In genomic region chr12:8948711-8949524, GRCh38 we compare ENCODE assay signal across 8 cellular contexts. TPM values are rescaled to one million over a fixed set of nuclear protein-coding genes. Genes with fewer than 3 reads are reported as not detected.
DNase-seq lines count a peak whose midpoint lies in the region; ATAC-seq and TF ChIP-seq lines count a peak whose summit lies in the region.

No MANE protein-coding gene starts in this region.

- H3K9ac ChIP-seq in Karpas-422 (ENCODE audit: low read length) (peak overlapping the region; percentile 95), neural cell (ENCODE audit: low read length) (peak overlapping the region; percentile 82)

- H3K4me1 ChIP-seq in GM23338 (ENCODE audit: insufficient read depth) (peaks cover 12% of the 10 kb centered on the region; the same call in 1 of the 2 replicates), Karpas-422 (ENCODE audit: low read length) (peaks cover 27% of the 10 kb centered on the region)

- intact Hi-C loops in activated CD4-positive, alpha-beta T cell treated with anti-CD3 and anti-CD28 coated beads for 36 hours (cut with DNase I, micrococcal nuclease), result loop anchor here (1.0 to 10.0 kb wide), 5 partner anchors 34 to 704 kb away; partner anchors contain the start of genes PHC1 (in 1 of the 2) and RIMKLB (in 1 of the 2)

- POLR2A ChIA-PET in activated CD4-positive, alpha-beta T cell treated with anti-CD3 and anti-CD28 coated beads for 36 hours (lab: Charles Lee), result interaction anchor here (0.9 to 1.4 kb wide), 5 partner anchors 78 to 251 kb away, joined by 3 to 7 read pairs (median 4); partner anchors contain the start of gene RIMKLB
- POLR2A ChIA-PET in WTC11 (lab: Charles Lee), result interaction anchor here (1.2 to 2.6 kb wide), 3 partner anchors 31 to 83 kb away, joined by 5 to 16 read pairs (median 6); partner anchors contain the start of gene PHC1

- H4K20me1 ChIP-seq in GM23338 (replicated peaks; ENCODE audit: insufficient read depth) (peaks cover 31% of the 10 kb centered on the region), Karpas-422 (ENCODE audit: insufficient read depth, low read depth, low read length) (peaks cover 39% of the 10 kb centered on the region), neural cell (ENCODE audit: insufficient read depth) (no peaks in the 10 kb centered on the region)

- H3K4me2 ChIP-seq in GM23338 (peak overlapping the region; percentile 95), Karpas-422 (ENCODE audit: low read depth, low read length, poor library complexity, severe bottlenecking) (peak overlapping the region; percentile 85), neural cell (ENCODE audit: low read length) (peak overlapping the region; percentile 94)

- H3K36me3 ChIP-seq in GM23338 (ENCODE audit: insufficient read depth), result peaks cover 31% of the 10 kb centered on the region; the same call in 1 of the 2 replicates
- peaks cover 46% of the 10 kb centered on the region for H3K36me3 ChIP-seq in Karpas-422 (ENCODE audit: insufficient read depth, low read length)
- no peaks in the 10 kb centered on the region for H3K36me3 ChIP-seq in neural cell (ENCODE audit: insufficient read depth, low read length)

- CTCF ChIA-PET in activated CD4-positive, alpha-beta T cell treated with anti-CD3 and anti-CD28 coated beads for 36 hours (lab: Charles Lee), result interaction anchor here (0.6 to 10.4 kb wide), 21 partner anchors 9 to 300 kb away, joined by 3 to 117 read pairs (median 4); no protein-coding TSS in a partner anchor
- CTCF ChIA-PET in WTC11 (lab: Charles Lee), result interaction anchor here (0.6 to 3.0 kb wide), 25 partner anchors 9 to 723 kb away, joined by 3 to 38 read pairs (median 4); partner anchors contain the start of gene PHC1

- peaks cover 43% of the 10 kb centered on the region for H3K79me2 ChIP-seq in GM23338 (replicated peaks; ENCODE audit: insufficient read depth)
- peaks cover 76% of the 10 kb centered on the region for H3K79me2 ChIP-seq in Karpas-422 (ENCODE audit: low read length)
- H3K79me2 ChIP-seq in neural cell (replicated peaks; ENCODE audit: insufficient read depth, low read length), result peaks cover 40% of the 10 kb centered on the region

- TF ChIP-seq RAD21 in neural cell (conservative IDR thresholded peaks at IDR 0.05), result no peak

- peak overlapping the region; percentile 97 for H3K27ac Mint-ChIP-seq in activated CD4-positive, alpha-beta T cell treated with anti-CD3 and anti-CD28 coated beads for 36 hours
- peak overlapping the region; percentile 85 for H3K27ac Mint-ChIP-seq in GM23338
- peak overlapping the region; percentile 93 for H3K27ac Mint-ChIP-seq in WTC11

- peak overlapping the region; percentile 97 for H3K27ac ChIP-seq in GM23338 (ENCODE audit: low read depth)
- H3K27ac ChIP-seq in Karpas-422 (ENCODE audit: low read length), result peak overlapping the region; percentile 74
- peak overlapping the region; percentile 90 for H3K27ac ChIP-seq in neural cell (ENCODE audit: low read length)

- peaks cover 51% of the 10 kb centered on the region for H3K4me1 Mint-ChIP-seq in activated CD4-positive, alpha-beta T cell treated with anti-CD3 and anti-CD28 coated beads for 36 hours
- H3K4me1 Mint-ChIP-seq in GM23338, result peaks cover 12% of the 10 kb centered on the region
- peaks cover 20% of the 10 kb centered on the region for H3K4me1 Mint-ChIP-seq in WTC11

- H3K9me3 ChIP-seq in Karpas-422 (ENCODE audit: low read length) (no peaks in the 10 kb centered on the region), neural cell (ENCODE audit: low read length) (no peaks in the 10 kb centered on the region)

- H3K4me3 ChIP-seq in GM23338, result peak overlapping the region; percentile 86
- H3K4me3 ChIP-seq in Karpas-422 (ENCODE audit: low read length), result peak overlapping the region; percentile 77
- peak overlapping the region; percentile 99 for H3K4me3 ChIP-seq in fibroblast of mammary gland (ENCODE audit: control insufficient read depth, low read depth, low read length)
- H3K4me3 ChIP-seq in neural cell (ENCODE audit: low read length), result peak overlapping the region; percentile 79

- peak; percentile 16 for ATAC-seq in activated CD4-positive, alpha-beta T cell treated with anti-CD3 and anti-CD28 coated beads for 36 hours
- peak; percentile 39 for ATAC-seq in GM23338
- ATAC-seq in WTC11, result peak; percentile 14

- H3K4me3 Mint-ChIP-seq in activated CD4-positive, alpha-beta T cell treated with anti-CD3 and anti-CD28 coated beads for 36 hours, result peak overlapping the region; percentile 89
- H3K4me3 Mint-ChIP-seq in GM23338 (peak overlapping the region; percentile 91), WTC11 (peak overlapping the region; percentile 95)

- no peak for TF ChIP-seq EP300 in neural cell (conservative IDR thresholded peaks at IDR 0.05; ENCODE audit: poor library complexity, severe bottlenecking)

- DNase-seq in activated CD4-positive, alpha-beta T cell treated with anti-CD3 and anti-CD28 coated beads for 36 hours, result no peak
- no peak for DNase-seq in activated CD4-positive, alpha-beta T cell treated with anti-CD3 and anti-CD28 coated beads for 1 hour
- peak; percentile 33 for DNase-seq in GM23338 (ENCODE audit: low spot score)
- DNase-seq in Karpas-422, result peak; percentile 68
- DNase-seq in WTC11 (ENCODE audit: low spot score), result no peak
- DNase-seq in fibroblast of mammary gland (ENCODE audit: low read depth), result peak; percentile 41
- no peak for DNase-seq in activated gamma-delta T cell (lab: John Stamatoyannopoulos, UW)

- no peaks in the 10 kb centered on the region for H3K27me3 Mint-ChIP-seq in activated CD4-positive, alpha-beta T cell treated with anti-CD3 and anti-CD28 coated beads for 36 hours
- H3K27me3 Mint-ChIP-seq in GM23338 (ENCODE audit: insufficient read depth, low read depth, poor library complexity) (peaks cover 3% of the 10 kb centered on the region), WTC11 (ENCODE audit: low read depth) (no peaks in the 10 kb centered on the region)

- H2AFZ ChIP-seq in GM23338, result peak overlapping the region; percentile 53; the same call in 1 of the 2 replicates
- H2AFZ ChIP-seq in Karpas-422 (ENCODE audit: low read length), result peak overlapping the region; percentile 53; the same call in 1 of the 2 replicates
- peak overlapping the region; percentile 56 for H2AFZ ChIP-seq in neural cell (ENCODE audit: low read depth, low read length)

- H3K36me3 Mint-ChIP-seq in activated CD4-positive, alpha-beta T cell treated with anti-CD3 and anti-CD28 coated beads for 36 hours (ENCODE audit: low read depth), result peaks cover 27% of the 10 kb centered on the region
- H3K36me3 Mint-ChIP-seq in GM23338 (ENCODE audit: low read depth), result peaks cover 47% of the 10 kb centered on the region
- H3K36me3 Mint-ChIP-seq in WTC11, result peaks cover 34% of the 10 kb centered on the region

- H3F3A ChIP-seq in GM23338 (replicated peaks; ENCODE audit: low read depth) (peaks cover 29% of the 10 kb centered on the region), neural cell (ENCODE audit: insufficient read depth, low read length, poor library complexity, severe bottlenecking) (no peaks in the 10 kb centered on the region)

- no peaks in the 10 kb centered on the region for H3K9me2 ChIP-seq in GM23338 (ENCODE audit: insufficient read depth)
- H3K9me2 ChIP-seq in Karpas-422 (replicated peaks; ENCODE audit: insufficient read depth, low read length), result no peaks in the 10 kb centered on the region
- no peaks in the 10 kb centered on the region for H3K9me2 ChIP-seq in neural cell (ENCODE audit: insufficient read depth, low read length)

- H3K27me3 ChIP-seq in GM23338 (ENCODE audit: insufficient read depth) (no peaks in the 10 kb centered on the region), Karpas-422 (ENCODE audit: low read length) (no peaks in the 10 kb centered on the region), neural cell (ENCODE audit: insufficient read depth, low read depth, low read length) (no peaks in the 10 kb centered on the region)

- H3K9me3 Mint-ChIP-seq in activated CD4-positive, alpha-beta T cell treated with anti-CD3 and anti-CD28 coated beads for 36 hours (ENCODE audit: low read depth), result peaks cover 8% of the 10 kb centered on the region
- H3K9me3 Mint-ChIP-seq in GM23338 (peaks cover 25% of the 10 kb centered on the region), WTC11 (peaks cover 15% of the 10 kb centered on the region)

- TF ChIP-seq CTCF in GM23338 (conservative IDR thresholded peaks at IDR 0.05; ENCODE audit: low read depth in 2 of 2) (no peak), WTC11 (IDR thresholded peaks at IDR 0.05) (no peak), fibroblast of mammary gland (conservative IDR thresholded peaks at IDR 0.05; ENCODE audit: control insufficient read depth, insufficient read depth, low read depth, low read length) (no peak), neural cell (IDR thresholded peaks at IDR 0.05; ENCODE audit: poor library complexity, severe bottlenecking) (no peak)

TF ChIP-seq in neural cell, 6 proteins besides CTCF, POLR2A, EP300 and RAD21 (continues in another document):
- no peak for TF ChIP-seq POLR2AphosphoS5 (IDR thresholded peaks at IDR 0.05)
- TF ChIP-seq TAF1 (IDR thresholded peaks at IDR 0.05; ENCODE audit: low read depth), result no peak
- no peak for TF ChIP-seq EZH2 (IDR thresholded peaks at IDR 0.05; ENCODE audit: borderline replicate concordance, insufficient read depth, low read length, poor library complexity, severe bottlenecking)
- no peak for TF ChIP-seq SMC3 (conservative IDR thresholded peaks at IDR 0.05; ENCODE audit: poor library complexity)

RNA-seq across cellular contexts. Expression of gene M6PR, which starts 0.5 kb away (rescaled TPM):
- total RNA-seq in activated CD4-positive, alpha-beta T cell treated with anti-CD3 and anti-CD28 coated beads for 36 hours, result 100 to 1,000 TPM; 146 to 179 TPM
- total RNA-seq in GM23338 (2014; rRNA removed; shearing (Covaris generic)), result 66.8 and 103 TPM in 2 replicates
- 147 and 159 TPM in 2 replicates for polyA plus RNA-seq in GM23338 (2016; fragmentation: Nextera tagmentation; extraction: Ambion mirVana)
- total RNA-seq in Karpas-422 (2014; rRNA removed; shearing (Covaris generic); ENCODE audit: low replicate concordance), result 271 and 300 TPM in 2 replicates
- total RNA-seq in WTC11 (2021), result 106 to 139 TPM (median 112 TPM) in 3 replicates
- polyA plus RNA-seq in neural cell, result 52.8 and 82.5 TPM in 2 replicates
- 52.7 and 55.3 TPM in 2 replicates for polyA minus RNA-seq in neural cell

RNA-seq across cellular contexts. Expression of gene PHC1, which starts 34.6 kb away (rescaled TPM):
- total RNA-seq in activated CD4-positive, alpha-beta T cell treated with anti-CD3 and anti-CD28 coated beads for 36 hours, result 10 to 100 TPM; 17.1 to 21.9 TPM
- 1,003 and 1,069 TPM in 2 replicates for total RNA-seq in GM23338 (2014; rRNA removed; shearing (Covaris generic))
- polyA plus RNA-seq in GM23338 (2016; fragmentation: Nextera tagmentation; extraction: Ambion mirVana) (252 and 303 TPM in 2 replicates), neural cell (104 and 124 TPM in 2 replicates)
- total RNA-seq in Karpas-422 (2014; rRNA removed; shearing (Covaris generic); ENCODE audit: low replicate concordance), result 26.2 and 84.0 TPM in 2 replicates
- total RNA-seq in WTC11 (2021), result 733 to 940 TPM (median 913 TPM) in 3 replicates
- 60.1 and 115 TPM in 2 replicates for polyA minus RNA-seq in neural cell

RNA-seq across cellular contexts. Expression of gene KLRG1, which starts 40.4 kb away (rescaled TPM):
- 1 to 10 TPM; 2.3 to 2.7 TPM for total RNA-seq in activated CD4-positive, alpha-beta T cell treated with anti-CD3 and anti-CD28 coated beads for 36 hours
- total RNA-seq in GM23338 (2014; rRNA removed; shearing (Covaris generic)), result 5.1 and 8.0 TPM in 2 replicates
- 6.0 and 7.9 TPM in 2 replicates for polyA plus RNA-seq in GM23338 (2016; fragmentation: Nextera tagmentation; extraction: Ambion mirVana)
- 9.1 and 34.7 TPM in 2 replicates for total RNA-seq in Karpas-422 (2014; rRNA removed; shearing (Covaris generic); ENCODE audit: low replicate concordance)
- total RNA-seq in WTC11 (2021), result 6.2 to 7.4 TPM (median 7.2 TPM) in 3 replicates
- polyA plus RNA-seq in neural cell, result 3.4 and 4.7 TPM in 2 replicates
- polyA minus RNA-seq in neural cell, result 6.5 and 9.3 TPM in 2 replicates

Comparison
In these comparisons a context has a peak if more than half of its experiments do, and no peak if none do; other contexts are left out.
1. DNase-seq: peak in GM23338 (single experiment), Karpas-422 (single experiment) and fibroblast of mammary gland (single experiment); none in activated CD4-positive, alpha-beta T cell treated with anti-CD3 and anti-CD28 coated beads for 36 hours (single experiment), activated CD4-positive, alpha-beta T cell treated with anti-CD3 and anti-CD28 coated beads for 1 hour (single experiment), WTC11 (single experiment) and activated gamma-delta T cell (single experiment).
2. Peak in every context shown above with its lines, with median percentiles within 50 percentile points of each other: ATAC-seq, H3K27ac Mint-ChIP-seq, H3K4me3 Mint-ChIP-seq, H2AFZ ChIP-seq, H3K27ac ChIP-seq, H3K4me2 ChIP-seq and H3K4me3 ChIP-seq.